ENCODE assay signal across 8 cellular contexts in genomic region chr18:62637807-62638687, GRCh38.
DNase-seq lines count a peak whose midpoint lies in the region; ATAC-seq lines count a peak whose summit lies in the region.

No MANE protein-coding gene starts in this region.

- H3K36me3 Mint-ChIP-seq in CD8-positive, alpha-beta memory T cell, result no peaks in the 10 kb centered on the region

- POLR2A ChIA-PET in CD8-positive, alpha-beta memory T cell (lab: Charles Lee), result no interaction called here

- no peak overlapping the region for H3K4me3 Mint-ChIP-seq in CD8-positive, alpha-beta memory T cell

- H3K27me3 Mint-ChIP-seq in CD8-positive, alpha-beta memory T cell, result peaks cover 3 to 42% of the 10 kb centered on the region in 2 donors

- H3K4me1 Mint-ChIP-seq in CD8-positive, alpha-beta memory T cell, result no peaks in the 10 kb centered on the region

- no peak overlapping the region for H3K4me3 ChIP-seq in CD8-positive, alpha-beta memory T cell (ENCODE audit: low read length)

- no peaks in the 10 kb centered on the region for H3K27me3 ChIP-seq in CD8-positive, alpha-beta memory T cell (ENCODE audit: insufficient read depth, low read length, poor library complexity, severe bottlenecking)

- H3K9me3 Mint-ChIP-seq in CD8-positive, alpha-beta memory T cell, result no peaks in the 10 kb centered on the region

- peak; percentile 16 to 67 (median 29) for DNase-seq in CD8-positive, alpha-beta memory T cell
- DNase-seq in M059J (ENCODE audit: low read depth) (peak; percentile 27), putamen (ENCODE audit: low spot score) (peak; percentile 42), NCI-H2227 treated with DMSO at 0.1 percent for 48 hours (lab: John Stamatoyannopoulos, UW) (no peak)
- peak; percentile 34 for DNase-seq in effector CD4-positive, alpha-beta T cell
- DNase-seq in NK-92 treated with Interleukin-12 subunit alpha and Interleukin-12 subunit beta, amount 100 ng/mL, for 24 hours (lab: John Stamatoyannopoulos, UW), result no peak

- H3K27ac ChIP-seq in CD8-positive, alpha-beta memory T cell (ENCODE audit: low read depth, low read length), result no peak overlapping the region

- no peaks in the 10 kb centered on the region for H3K4me1 ChIP-seq in CD8-positive, alpha-beta memory T cell (ENCODE audit: insufficient read depth, low read length)

- H3K9me3 ChIP-seq in CD8-positive, alpha-beta memory T cell (ENCODE audit: low read length), result no peaks in the 10 kb centered on the region

- CTCF ChIA-PET in CD8-positive, alpha-beta memory T cell (lab: Charles Lee), result interaction anchor here (1.2 to 3.4 kb wide), 4 partner anchors 9 to 344 kb away, joined by 3 to 13 read pairs (median 4); no protein-coding TSS in a partner anchor

- H3K27ac Mint-ChIP-seq in CD8-positive, alpha-beta memory T cell, result no peak overlapping the region

- peak; percentile 80 for ATAC-seq in GM19455 (IDR thresholded peaks at IDR 0.05; ENCODE audit: unreplicated experiment)
- ATAC-seq in activated CD4-positive, CD25-positive, alpha-beta regulatory T cell treated with anti-CD3 and anti-CD28 coated beads, Interleukin-2, amount 50 U/mL, for 24 hours, result peak; percentile 56 to 76

- H3K36me3 ChIP-seq in CD8-positive, alpha-beta memory T cell (ENCODE audit: insufficient read depth, low read length), result no peaks in the 10 kb centered on the region

Comparison
In these comparisons a context has a peak if more than half of its experiments do, and no peak if none do; other contexts are left out.
1. DNase-seq: peak in CD8-positive, alpha-beta memory T cell (5 of 5), M059J (single experiment), effector CD4-positive, alpha-beta T cell (single experiment) and putamen (single experiment); none in NK-92 treated with Interleukin-12 subunit alpha and Interleukin-12 subunit beta, amount 100 ng/mL, for 24 hours (single experiment) and NCI-H2227 treated with DMSO at 0.1 percent for 48 hours (single experiment).